In genomic region chr6:106548926-106549455, GRCh38 we compare ENCODE assay signal across 6 cellular contexts.
DNase-seq lines count a peak whose midpoint lies in the region; ATAC-seq, FAIRE-seq and TF ChIP-seq lines count a peak whose summit lies in the region.
"Not testable (repeated sequence)": the region's sequence is repeated elsewhere in the genome, so short reads cannot be mapped to it uniquely, and the experiment has no call there.

No MANE protein-coding gene starts in this region.

- not testable (repeated sequence) for BruUV-seq in K562 (replicated peaks; lab: Mats Ljungman, UMichigan)

- not testable (repeated sequence) for H4K91ac ChIP-seq in trophoblast cell (ENCODE audit: low read depth, low read length)

- H3K9me3 ChIP-seq in HEK293 (ENCODE audit: control insufficient read depth, insufficient read depth, low read depth, low read length); RWPE2 (ENCODE audit: severe bottlenecking); K562 (replicated peaks; ENCODE audit: control insufficient read depth, insufficient read depth, low read depth, low read length); trophoblast cell (ENCODE audit: insufficient read depth, low read depth, low read length): not testable (repeated sequence)

- not testable (repeated sequence) for H3K27ac ChIP-seq in HEK293 (ENCODE audit: extremely low read depth, low read depth, low read length); K562 (ENCODE audit: extremely low read depth, low read depth, low read length); trophoblast cell (ENCODE audit: low read depth, low read length)
- peak overlapping the region; percentile 99 for H3K27ac ChIP-seq in RWPE2 (ENCODE audit: poor library complexity, severe bottlenecking)
- H3K27ac ChIP-seq in epithelial cell of prostate = peak overlapping the region; percentile 98

- not testable (repeated sequence) for H2AK5ac ChIP-seq in trophoblast cell (ENCODE audit: low read length)

- not testable (repeated sequence) for H4K8ac ChIP-seq in trophoblast cell (ENCODE audit: low read depth, low read length)

- H2AFZ ChIP-seq in K562 (ENCODE audit: low read depth, low read length); trophoblast cell (ENCODE audit: insufficient read depth, low read length, poor library complexity): not testable (repeated sequence)

- intact Hi-C loops in K562 (cut with micrococcal nuclease) = not testable (repeated sequence)

- H3K79me1 ChIP-seq in trophoblast cell (ENCODE audit: low read length) = not testable (repeated sequence)

- H3K18ac ChIP-seq in trophoblast cell (ENCODE audit: low read length) = not testable (repeated sequence)

- H3K4me3 Mint-ChIP-seq in activated T-cell treated with anti-CD3 and anti-CD28 coated beads, Interleukin-2, amount 50 U/mL, for 72 hours = not testable (repeated sequence)

- ATAC-seq in RWPE2 (ENCODE audit: low read depth); activated T-cell treated with anti-CD3 and anti-CD28 coated beads, Interleukin-2, amount 50 U/mL, for 72 hours (replicated peaks in 1 of 2); K562: not testable (repeated sequence)

- not testable (repeated sequence) for H4K12ac ChIP-seq in trophoblast cell (ENCODE audit: low read depth, low read length)

- not testable (repeated sequence) for H3K36me3 ChIP-seq in HEK293 (ENCODE audit: control insufficient read depth in 2 of 2, insufficient read depth in 1 of 2, low read length in 2 of 2); K562 (ENCODE audit: control insufficient read depth, insufficient read depth, low read length); trophoblast cell (ENCODE audit: control insufficient read depth in 1 of 2, insufficient read depth in 2 of 2, low read length in 2 of 2)
- peaks cover 91% of the 10 kb centered on the region for H3K36me3 ChIP-seq in RWPE2 (ENCODE audit: low read depth)

- H3K9ac ChIP-seq in K562 (ENCODE audit: insufficient read depth in 1 of 2, low read depth in 2 of 2, low read length in 2 of 2); trophoblast cell (ENCODE audit: low read length): not testable (repeated sequence)

- not testable (repeated sequence) for H2BK120ac ChIP-seq in trophoblast cell (ENCODE audit: insufficient read depth, low read length, poor library complexity)

- H3K4me3 ChIP-seq in HEK293 (ENCODE audit: low read depth, low read length); RWPE2 (ENCODE audit: severe bottlenecking); K562; trophoblast cell (ENCODE audit: low read depth, low read length): not testable (repeated sequence)

- not testable (repeated sequence) for H3K4me2 ChIP-seq in K562 (ENCODE audit: insufficient read depth, low read length); trophoblast cell (ENCODE audit: low read length)

- not testable (repeated sequence) for H3K9me1 ChIP-seq in K562 (ENCODE audit: control insufficient read depth, insufficient read depth, low read length)

- TF ChIP-seq RAD21 in K562 (CRISPR knock-in tag; conservative IDR thresholded peaks at IDR 0.05 in 1 of 2, IDR thresholded peaks at IDR 0.05 in 1 of 2) = not testable (repeated sequence)

- not testable (repeated sequence) for H3K79me2 ChIP-seq in K562 (ENCODE audit: control insufficient read depth, insufficient read depth, low read length); trophoblast cell (ENCODE audit: control insufficient read depth, insufficient read depth, low read length, poor library complexity)

- TF ChIP-seq EP300 in K562 (IDR thresholded peaks at IDR 0.05; ENCODE audit: low read length) = not testable (repeated sequence)

- in situ Hi-C loops in K562 (cut with MboI) = not testable (repeated sequence)

- not testable (repeated sequence) for H2BK12ac ChIP-seq in trophoblast cell (ENCODE audit: low read length)

- FAIRE-seq in K562 (lab: Jason Lieb, UNC) = not testable (repeated sequence)

- not testable (repeated sequence) for H3K27me3 Mint-ChIP-seq in activated T-cell treated with anti-CD3 and anti-CD28 coated beads, Interleukin-2, amount 50 U/mL, for 72 hours (ENCODE audit: low read depth)

- not testable (repeated sequence) for H3K4ac ChIP-seq in trophoblast cell (ENCODE audit: low read depth, low read length)

- CTCF ChIA-PET in HEK293 (lab: Yijun Ruan, JAX) = interaction anchor here (1.0 kb wide), 1 partner anchor 104 kb away, joined by 3 read pairs; no protein-coding TSS in a partner anchor
- CTCF ChIA-PET in K562 (lab: Yijun Ruan, JAX; ENCODE audit: low intra/inter-chr PET ratio) = not testable (repeated sequence)

- H3K4me1 ChIP-seq in HEK293 (ENCODE audit: control insufficient read depth, insufficient read depth, low read length); K562 (replicated peaks in 1 of 2; ENCODE audit: control insufficient read depth in 2 of 2, insufficient read depth in 2 of 2, low read length in 2 of 2); trophoblast cell (ENCODE audit: control insufficient read depth in 1 of 2, insufficient read depth in 2 of 2, low read length in 2 of 2): not testable (repeated sequence)
- H3K4me1 ChIP-seq in RWPE2 (ENCODE audit: insufficient read depth, poor library complexity, severe bottlenecking) = peaks cover 41% of the 10 kb centered on the region

- H3K36me3 Mint-ChIP-seq in activated T-cell treated with anti-CD3 and anti-CD28 coated beads, Interleukin-2, amount 50 U/mL, for 72 hours (ENCODE audit: insufficient read depth in 2 of 2) = peaks cover 21 to 53% of the 10 kb centered on the region in 2 donors

- H3K27me3 ChIP-seq in RWPE2 (ENCODE audit: insufficient read depth, poor library complexity, severe bottlenecking); trophoblast cell (ENCODE audit: insufficient read depth, low read length): not testable (repeated sequence)
- peaks cover 9 to 17% of the 10 kb centered on the region in 2 experiments; a peak in 3 of 5 replicates for H3K27me3 ChIP-seq in K562 (ENCODE audit: control insufficient read depth in 2 of 2, insufficient read depth in 2 of 2, low read length in 2 of 2)

- DNase-seq in RWPE2 (ENCODE audit: low spot score); activated T-cell treated with anti-CD3 and anti-CD28 coated beads, Interleukin-2, amount 50 U/mL, for 72 hours; K562 (ENCODE audit: extremely low read depth in 1 of 4, low spot score in 3 of 4); epithelial cell of prostate (ENCODE audit: low read depth, low spot score): not testable (repeated sequence)
- DNase-seq in trophoblast cell = peak; percentile 87 to 94

- not testable (repeated sequence) for H3K9me3 Mint-ChIP-seq in activated T-cell treated with anti-CD3 and anti-CD28 coated beads, Interleukin-2, amount 50 U/mL, for 72 hours

- TF ChIP-seq POLR2A in K562 (conservative IDR thresholded peaks at IDR 0.05) = not testable (repeated sequence)

- peaks cover 73% of the 10 kb centered on the region for H3K4me1 Mint-ChIP-seq in activated T-cell treated with anti-CD3 and anti-CD28 coated beads, Interleukin-2, amount 50 U/mL, for 72 hours (ENCODE audit: low read depth)

- TF ChIP-seq CTCF in HEK293 (tag by site-specific recombination; IDR thresholded peaks at IDR 0.05); RWPE2 (IDR thresholded peaks at IDR 0.05; ENCODE audit: poor library complexity, severe bottlenecking); K562 (IDR thresholded peaks at IDR 0.05 in 2 of 3, conservative IDR thresholded peaks at IDR 0.05 in 1 of 3; ENCODE audit: insufficient read depth in 2 of 3, low read depth in 1 of 3, low read length in 3 of 3): not testable (repeated sequence)

- 47% methylated on average over 3 of the region's 6 CpGs for WGBS in K562 (ENCODE audit: insufficient coverage, low coverage, missing lambda C conversion rate)
- WGBS in trophoblast cell (ENCODE audit: extremely low coverage, insufficient coverage, insufficient read length) = no CpG with 5 or more reads among the region's 6 CpGs

- POLR2A ChIA-PET in HEK293 (lab: Yijun Ruan, JAX); K562 (lab: Yijun Ruan, JAX): not testable (repeated sequence)

- not testable (repeated sequence) for H3K14ac ChIP-seq in trophoblast cell (ENCODE audit: low read length)

- not testable (repeated sequence) for H3K23ac ChIP-seq in trophoblast cell (ENCODE audit: low read length)

- H3K27ac Mint-ChIP-seq in activated T-cell treated with anti-CD3 and anti-CD28 coated beads, Interleukin-2, amount 50 U/mL, for 72 hours = peak overlapping the region; percentile 50

- not testable (repeated sequence) for H4K20me1 ChIP-seq in K562 (replicated peaks; ENCODE audit: control insufficient read depth, insufficient read depth, low read length)

- H2BK5ac ChIP-seq in trophoblast cell (ENCODE audit: low read depth, low read length, poor library complexity) = not testable (repeated sequence)

TF ChIP-seq in HEK293, 187 proteins besides CTCF, POLR2A, EP300 and RAD21:
- peak; percentile 79 for TF ChIP-seq ZNF146 (tag by site-specific recombination; IDR thresholded peaks at IDR 0.05)

TF ChIP-seq in K562, 482 proteins besides CTCF, POLR2A, EP300 and RAD21:
- peak; percentile 54 for TF ChIP-seq ZNF146 (CRISPR knock-in tag; IDR thresholded peaks at IDR 0.05; ENCODE audit: unreplicated experiment)
